6 cellular contexts compared by ENCODE assay signal in the genomic region with DNA sequence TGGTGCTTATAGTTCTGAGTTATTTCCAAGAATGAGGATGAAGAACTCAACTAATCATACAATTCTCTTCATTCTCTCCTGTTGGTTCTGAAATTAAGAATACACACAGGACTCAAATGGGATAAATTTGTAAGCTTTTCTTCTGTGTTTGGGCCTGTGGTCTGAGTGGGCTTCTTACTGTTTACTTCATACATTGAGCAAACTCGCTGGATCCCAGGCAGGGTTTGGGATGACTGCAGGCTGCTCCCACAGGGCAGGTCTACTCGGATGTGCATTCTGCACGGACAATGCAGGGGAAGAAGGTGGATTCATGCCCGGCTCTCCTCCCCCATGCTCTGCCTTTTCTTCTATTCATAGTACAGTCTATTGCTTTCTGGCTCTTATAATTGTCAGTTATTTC. TPM values are rescaled to one million over a fixed set of nuclear protein-coding genes. Genes with fewer than 3 reads are reported as not detected.
"Had no signal": no experiment of that assay in that cellular context is flagged by ENCODE, and none has a peak within 500 bp of the region (broad histone marks: within the 10 kb centered on the region; RNA-seq: fewer than 3 reads in every experiment).

No MANE protein-coding gene starts in this region.

- H3K4me1 Mint-ChIP-seq: GM23338, H9 had no signal

- DNase-seq: H9, HCEC 1CT, IMR-90, KG1 had no signal

- H3K4me3 Mint-ChIP-seq: GM23338, H9 had no signal

- H3K9me3 Mint-ChIP-seq: GM23338, H9 had no signal

- H3K27ac Mint-ChIP-seq: GM23338, H9 had no signal

RNA-seq across cellular contexts. Expression of a gene that starts 22.3 kb away (rescaled TPM):
- total RNA-seq: HT-29 had no signal
